15 cellular contexts compared by ENCODE assay signal in genomic region chr12:75550401-75550851, GRCh38. TPM values are rescaled to one million over a fixed set of nuclear protein-coding genes. Genes with fewer than 3 reads are reported as not detected.
DNase-seq lines count a peak whose midpoint lies in the region; ATAC-seq and TF ChIP-seq lines count a peak whose summit lies in the region.
"Had no signal": no experiment of that assay in that cellular context is flagged by ENCODE, and none has a peak within 500 bp of the region (broad histone marks: within the 10 kb centered on the region; RNA-seq: fewer than 3 reads in every experiment).

No MANE protein-coding gene starts in this region.

- no peak overlapping the region for H2AFZ ChIP-seq in GM23338

- H3K4me1 Mint-ChIP-seq in GM23338 = peaks cover 31% of the 10 kb centered on the region; the same call in 2 of the 3 replicates
- H3K4me1 Mint-ChIP-seq in activated T-cell treated with anti-CD3 and anti-CD28 coated beads, Interleukin-2, amount 50 U/mL, for 72 hours (ENCODE audit: low read depth) = peaks cover 6% of the 10 kb centered on the region

- H3K4me3 ChIP-seq in cardiac muscle cell (no peak overlapping the region), GM23338 (no peak overlapping the region)
- H3K4me3 ChIP-seq: SJSA1, spleen had no signal

- no peak overlapping the region for H3K4me3 Mint-ChIP-seq in GM23338
- H3K4me3 Mint-ChIP-seq in activated T-cell treated with anti-CD3 and anti-CD28 coated beads, Interleukin-2, amount 50 U/mL, for 72 hours = no peak overlapping the region
- H3K4me3 Mint-ChIP-seq: activated CD4-positive, alpha-beta memory T cell treated with anti-CD3 and anti-CD28 coated beads, Interleukin-2, amount 10 ng/mL, durations not matched to agents 7 days and 5 days had no signal

- H3K36me3 ChIP-seq in cardiac muscle cell (no peaks in the 10 kb centered on the region), GM23338 (ENCODE audit: insufficient read depth) (no peaks in the 10 kb centered on the region)
- H3K36me3 ChIP-seq: SJSA1, spleen had no signal

- peaks cover 31% of the 10 kb centered on the region for H3K4me1 ChIP-seq in cardiac muscle cell (ENCODE audit: low read depth)
- H3K4me1 ChIP-seq in GM23338 (ENCODE audit: insufficient read depth) = peaks cover 11% of the 10 kb centered on the region
- H3K4me1 ChIP-seq: spleen had no signal

- no peaks in the 10 kb centered on the region for H3K9me2 ChIP-seq in GM23338 (ENCODE audit: insufficient read depth)

- no peak overlapping the region for H3K4me2 ChIP-seq in GM23338

- ATAC-seq in GM23338 = no peak
- ATAC-seq in activated T-cell treated with anti-CD3 and anti-CD28 coated beads, Interleukin-2, amount 50 U/mL, for 72 hours (replicated peaks in 1 of 2) = no peak
- ATAC-seq: left colon had no signal

- H3K36me3 Mint-ChIP-seq in GM23338 (ENCODE audit: low read depth) = no peaks in the 10 kb centered on the region
- H3K36me3 Mint-ChIP-seq in activated T-cell treated with anti-CD3 and anti-CD28 coated beads, Interleukin-2, amount 50 U/mL, for 72 hours (ENCODE audit: insufficient read depth in 2 of 2) = no peaks in the 10 kb centered on the region

- H3K27me3 Mint-ChIP-seq in GM23338 (ENCODE audit: insufficient read depth, low read depth, poor library complexity) = no peaks in the 10 kb centered on the region
- H3K27me3 Mint-ChIP-seq in activated T-cell treated with anti-CD3 and anti-CD28 coated beads, Interleukin-2, amount 50 U/mL, for 72 hours (ENCODE audit: low read depth) = peaks cover 60% of the 10 kb centered on the region

- DNase-seq in NCI-H1417 (lab: John Stamatoyannopoulos, UW) (peak in 2 of 3 experiments; percentile 26 to 48), NCI-H1417 treated with DMSO at 0.1 percent for 48 hours (lab: John Stamatoyannopoulos, UW) (no peak), NCI-H446 treated with DMSO at 0.1 percent for 48 hours (lab: John Stamatoyannopoulos, UW) (peak; percentile 99), cardiac muscle cell (ENCODE audit: low read depth in 1 of 2, low spot score in 1 of 2) (peak; percentile 42 to 45), pulmonary artery endothelial cell (ENCODE audit: low read depth, low spot score) (peak; percentile 19), GM23338 (ENCODE audit: low spot score) (no peak), NCI-H187 treated with DMSO at 0.1 percent for 48 hours (lab: John Stamatoyannopoulos, UW) (no peak)
- DNase-seq in activated T-cell treated with anti-CD3 and anti-CD28 coated beads, Interleukin-2, amount 50 U/mL, for 72 hours = no peak
- DNase-seq: activated CD4-positive, alpha-beta memory T cell treated with anti-CD3 and anti-CD28 coated beads, Interleukin-2, amount 10 ng/mL, durations not matched to agents 7 days and 5 days; activated gamma-delta T cell treated with Interleukin-2 at 50 U/mL for 16 hours; head of caudate nucleus; left colon; NK-92 treated with Interleukin-12 subunit alpha and Interleukin-12 subunit beta, amount 100 ng/mL, for 24 hours; spleen had no signal

- no peaks in the 10 kb centered on the region for H3K27me3 ChIP-seq in cardiac muscle cell
- no peaks in the 10 kb centered on the region for H3K27me3 ChIP-seq in GM23338 (ENCODE audit: insufficient read depth)
- H3K27me3 ChIP-seq: SJSA1 had no signal

- TF ChIP-seq CTCF in cardiac muscle cell (IDR thresholded peaks at IDR 0.05; ENCODE audit: low read depth, low read length) (no peak), GM23338 (conservative IDR thresholded peaks at IDR 0.05; ENCODE audit: low read depth in 2 of 2) (no peak)

- H3K27ac ChIP-seq in cardiac muscle cell (peak overlapping the region; percentile 57), GM23338 (ENCODE audit: low read depth) (no peak overlapping the region)
- H3K27ac ChIP-seq: SJSA1, spleen had no signal

- H3F3A ChIP-seq in GM23338 (replicated peaks; ENCODE audit: low read depth) = no peaks in the 10 kb centered on the region

- no peak overlapping the region for H3K27ac Mint-ChIP-seq in GM23338
- H3K27ac Mint-ChIP-seq in activated T-cell treated with anti-CD3 and anti-CD28 coated beads, Interleukin-2, amount 50 U/mL, for 72 hours = no peak overlapping the region
- H3K27ac Mint-ChIP-seq: activated CD4-positive, alpha-beta memory T cell treated with anti-CD3 and anti-CD28 coated beads, Interleukin-2, amount 10 ng/mL, durations not matched to agents 7 days and 5 days had no signal

- H4K20me1 ChIP-seq in GM23338 (replicated peaks; ENCODE audit: insufficient read depth) = no peaks in the 10 kb centered on the region

- H3K9me3 Mint-ChIP-seq in GM23338 = no peaks in the 10 kb centered on the region
- no peaks in the 10 kb centered on the region for H3K9me3 Mint-ChIP-seq in activated T-cell treated with anti-CD3 and anti-CD28 coated beads, Interleukin-2, amount 50 U/mL, for 72 hours
- H3K9me3 Mint-ChIP-seq: activated CD4-positive, alpha-beta memory T cell treated with anti-CD3 and anti-CD28 coated beads, Interleukin-2, amount 10 ng/mL, durations not matched to agents 7 days and 5 days had no signal

- no peaks in the 10 kb centered on the region for H3K9me3 ChIP-seq in cardiac muscle cell (ENCODE audit: low read depth)
- H3K9me3 ChIP-seq: SJSA1, spleen had no signal

- H3K79me2 ChIP-seq in GM23338 (replicated peaks; ENCODE audit: insufficient read depth) = no peaks in the 10 kb centered on the region

TF ChIP-seq in GM23338, 12 proteins besides CTCF, POLR2A, EP300 and RAD21:
- TF ChIP-seq POLR2AphosphoS5 (IDR thresholded peaks at IDR 0.05; ENCODE audit: low read depth) (no peak), REST (IDR thresholded peaks at IDR 0.05; ENCODE audit: unreplicated experiment) (no peak), JUNB (IDR thresholded peaks at IDR 0.05; ENCODE audit: unreplicated experiment) (no peak), EZH2phosphoT487 (IDR thresholded peaks at IDR 0.05; ENCODE audit: unreplicated experiment) (no peak), ZNF114 (CRISPR knock-in tag; IDR thresholded peaks at IDR 0.05) (no peak), CREB1 (CRISPR knock-in tag; IDR thresholded peaks at IDR 0.05; ENCODE audit: low read depth) (no peak), ZNF331 (CRISPR knock-in tag; IDR thresholded peaks at IDR 0.05; ENCODE audit: low read depth) (no peak), NANOG (IDR thresholded peaks at IDR 0.05; ENCODE audit: borderline replicate concordance) (no peak)

RNA-seq across cellular contexts. Expression of gene KRR1, which starts 39.0 kb away (rescaled TPM):
- total RNA-seq in cardiac muscle cell (29.9 and 30.7 TPM in 2 replicates), pulmonary artery endothelial cell (39.4 and 61.2 TPM in 2 replicates)
- polyA plus RNA-seq in cardiac muscle cell (32.4 and 36.8 TPM in 2 replicates), GM23338 (2016; fragmentation: Nextera tagmentation; extraction: Ambion mirVana) (113 and 120 TPM in 2 replicates)
- 37.4 and 55.7 TPM in 2 replicates for total RNA-seq in GM23338 (2014; rRNA removed; shearing (Covaris generic))
- total RNA-seq in activated T-cell treated with anti-CD3 and anti-CD28 coated beads, Interleukin-2, amount 50 U/mL, for 72 hours = 10 to 100 TPM; 78.2 to 80.1 TPM

Comparison
In these comparisons a context has a peak if more than half of its experiments do, and no peak if none do; other contexts are left out.
1. DNase-seq: peak in NCI-H1417 (2 of 3), NCI-H446 treated with DMSO at 0.1 percent for 48 hours (single experiment), cardiac muscle cell (2 of 2) and pulmonary artery endothelial cell (single experiment); none in NCI-H1417 treated with DMSO at 0.1 percent for 48 hours (single experiment), GM23338 (single experiment), activated T-cell treated with anti-CD3 and anti-CD28 coated beads, Interleukin-2, amount 50 U/mL, for 72 hours (0 of 2) and NCI-H187 treated with DMSO at 0.1 percent for 48 hours (single experiment).